In genomic region chr13:81927347-81927746, GRCh38 we compare ENCODE assay signal across 18 cellular contexts.
DNase-seq lines count a peak whose midpoint lies in the region; ATAC-seq and TF ChIP-seq lines count a peak whose summit lies in the region.
"Had no signal": no experiment of that assay in that cellular context is flagged by ENCODE, and none has a peak within 500 bp of the region (broad histone marks: within the 10 kb centered on the region; RNA-seq: fewer than 3 reads in every experiment).

No MANE protein-coding gene starts in this region.

- H3F3A ChIP-seq in GM23338 (replicated peaks; ENCODE audit: low read depth), result no peaks in the 10 kb centered on the region

- POLR2A ChIA-PET in CD8-positive, alpha-beta memory T cell (lab: Charles Lee), result no interaction called here

- peaks cover 16% of the 10 kb centered on the region for H3K4me1 ChIP-seq in GM23338 (ENCODE audit: insufficient read depth)
- H3K4me1 ChIP-seq in CD8-positive, alpha-beta memory T cell (ENCODE audit: insufficient read depth, low read length), result no peaks in the 10 kb centered on the region
- H3K4me1 ChIP-seq: esophagus muscularis mucosa had no signal

- H4K20me1 ChIP-seq in GM23338 (replicated peaks; ENCODE audit: insufficient read depth), result no peaks in the 10 kb centered on the region

- no peaks in the 10 kb centered on the region for H3K36me3 Mint-ChIP-seq in GM23338 (ENCODE audit: low read depth)
- H3K36me3 Mint-ChIP-seq in neural crest cell (ENCODE audit: low read depth), result no peaks in the 10 kb centered on the region
- H3K36me3 Mint-ChIP-seq in CD8-positive, alpha-beta memory T cell, result no peaks in the 10 kb centered on the region
- H3K36me3 Mint-ChIP-seq: activated naive CD8-positive, alpha-beta T cell; T-cell had no signal

- H3K79me2 ChIP-seq in GM23338 (replicated peaks; ENCODE audit: insufficient read depth), result no peaks in the 10 kb centered on the region

- no peak overlapping the region for H3K4me3 ChIP-seq in GM23338
- H3K4me3 ChIP-seq in brain microvascular endothelial cell (ENCODE audit: low read depth, low read length), result no peak overlapping the region
- no peak overlapping the region for H3K4me3 ChIP-seq in CD8-positive, alpha-beta memory T cell (ENCODE audit: low read length)
- H3K4me3 ChIP-seq: esophagus muscularis mucosa, lung, PC-9 had no signal

- no peaks in the 10 kb centered on the region for H3K9me3 ChIP-seq in CD8-positive, alpha-beta memory T cell (ENCODE audit: low read length)
- H3K9me3 ChIP-seq: esophagus muscularis mucosa had no signal

- H3K27me3 ChIP-seq in GM23338 (ENCODE audit: insufficient read depth) (no peaks in the 10 kb centered on the region), brain microvascular endothelial cell (replicated peaks) (no peaks in the 10 kb centered on the region)
- no peaks in the 10 kb centered on the region for H3K27me3 ChIP-seq in CD8-positive, alpha-beta memory T cell (ENCODE audit: insufficient read depth, low read length, poor library complexity, severe bottlenecking)
- H3K27me3 ChIP-seq: esophagus muscularis mucosa had no signal

- no peak overlapping the region for H3K4me2 ChIP-seq in GM23338
- H3K4me2 ChIP-seq: PC-9 had no signal

- in situ Hi-C loops in brain microvascular endothelial cell (cut with HindIII; ENCODE audit: low pct_ligation_motif_present, low sequenced_read_pairs), result no loop called here

- H3K27me3 Mint-ChIP-seq in GM23338 (ENCODE audit: insufficient read depth, low read depth, poor library complexity) (no peaks in the 10 kb centered on the region), neural crest cell (ENCODE audit: low read depth) (no peaks in the 10 kb centered on the region)
- no peaks in the 10 kb centered on the region for H3K27me3 Mint-ChIP-seq in CD8-positive, alpha-beta memory T cell
- H3K27me3 Mint-ChIP-seq: activated CD4-positive, alpha-beta T cell treated with anti-CD3 and anti-CD28 coated beads for 36 hours; activated naive CD8-positive, alpha-beta T cell; stimulated activated naive CD8-positive, alpha-beta T cell treated with anti-CD3 and anti-CD28 coated beads, Interleukin-15, Interleukin-2, amounts not matched to agents 100 ng/mL and 50 ng/mL, for 24 hours; T-cell had no signal

- CTCF ChIA-PET in CD8-positive, alpha-beta memory T cell (lab: Charles Lee), result interaction anchor here (0.6 kb wide), 1 partner anchor 26 kb away, joined by 3 read pairs; no protein-coding TSS in a partner anchor

- H3K9me3 Mint-ChIP-seq in GM23338 (no peaks in the 10 kb centered on the region), neural crest cell (no peaks in the 10 kb centered on the region)
- H3K9me3 Mint-ChIP-seq in CD8-positive, alpha-beta memory T cell, result peaks cover 0 to 21% (median 0%) of the 10 kb centered on the region in 5 donors
- H3K9me3 Mint-ChIP-seq: stimulated activated naive CD8-positive, alpha-beta T cell treated with anti-CD3 and anti-CD28 coated beads, Interleukin-15, Interleukin-2, amounts not matched to agents 100 ng/mL and 50 ng/mL, for 24 hours had no signal

- ATAC-seq in GM23338, result peak; percentile 65
- ATAC-seq in GM19395 (IDR thresholded peaks at IDR 0.05; ENCODE audit: unreplicated experiment), result no peak
- ATAC-seq: activated CD4-positive, alpha-beta T cell treated with anti-CD3 and anti-CD28 coated beads for 36 hours; T-cell had no signal

- H3K9me2 ChIP-seq in GM23338 (ENCODE audit: insufficient read depth), result no peaks in the 10 kb centered on the region

- H3K4me1 Mint-ChIP-seq in GM23338 (peaks cover 9% of the 10 kb centered on the region; the same call in 2 of the 3 replicates), neural crest cell (no peaks in the 10 kb centered on the region)
- H3K4me1 Mint-ChIP-seq in CD8-positive, alpha-beta memory T cell, result no peaks in the 10 kb centered on the region
- H3K4me1 Mint-ChIP-seq: activated CD4-positive, alpha-beta T cell treated with anti-CD3 and anti-CD28 coated beads for 36 hours; T-cell had no signal

- H2AFZ ChIP-seq in GM23338, result peak overlapping the region; percentile 74; the same call in 1 of the 2 replicates
- H2AFZ ChIP-seq: PC-9 had no signal

- peak; percentile 41 for DNase-seq in GM23338 (ENCODE audit: low spot score)
- peak; percentile 26 for DNase-seq in NAMALWA (ENCODE audit: low spot score)
- DNase-seq in brain microvascular endothelial cell, result no peak
- no peak for DNase-seq in neural crest cell (ENCODE audit: low read depth, low spot score)
- no peak for DNase-seq in RPMI8226
- DNase-seq in CD8-positive, alpha-beta memory T cell, result no peak
- DNase-seq: activated CD4-positive, alpha-beta T cell treated with anti-CD3 and anti-CD28 coated beads for 36 hours; activated T-cell treated with anti-CD3 and anti-CD28 coated beads for 4 hours; hippocampal formation; occipital lobe; PC-9; small intestine; T-cell had no signal

- no peak overlapping the region for H3K27ac ChIP-seq in GM23338 (ENCODE audit: low read depth)
- H3K27ac ChIP-seq in brain microvascular endothelial cell, result no peak overlapping the region
- H3K27ac ChIP-seq in CD8-positive, alpha-beta memory T cell (ENCODE audit: low read depth, low read length), result no peak overlapping the region
- H3K27ac ChIP-seq: esophagus muscularis mucosa, PC-9 had no signal

- H3K36me3 ChIP-seq in GM23338 (ENCODE audit: insufficient read depth) (no peaks in the 10 kb centered on the region), brain microvascular endothelial cell (replicated peaks) (no peaks in the 10 kb centered on the region)
- H3K36me3 ChIP-seq in CD8-positive, alpha-beta memory T cell (ENCODE audit: insufficient read depth, low read length), result no peaks in the 10 kb centered on the region
- H3K36me3 ChIP-seq: esophagus muscularis mucosa had no signal

- H3K4me3 Mint-ChIP-seq in GM23338, result no peak overlapping the region
- H3K4me3 Mint-ChIP-seq in neural crest cell, result no peak overlapping the region
- no peak overlapping the region for H3K4me3 Mint-ChIP-seq in CD8-positive, alpha-beta memory T cell
- H3K4me3 Mint-ChIP-seq: activated CD4-positive, alpha-beta T cell treated with anti-CD3 and anti-CD28 coated beads for 36 hours; activated naive CD8-positive, alpha-beta T cell; stimulated activated naive CD8-positive, alpha-beta T cell treated with anti-CD3 and anti-CD28 coated beads, Interleukin-15, Interleukin-2, amounts not matched to agents 100 ng/mL and 50 ng/mL, for 24 hours; T-cell had no signal

- TF ChIP-seq CTCF in GM23338 (conservative IDR thresholded peaks at IDR 0.05; ENCODE audit: low read depth in 2 of 2) (peak; percentile 26 to 47; a peak in 3 of 4 replicates), brain microvascular endothelial cell (IDR thresholded peaks at IDR 0.05; ENCODE audit: low read depth, low read length, missing control alignments) (peak; percentile 44), neural crest cell (conservative IDR thresholded peaks at IDR 0.05) (peak; percentile 28)

- no peak overlapping the region for H3K27ac Mint-ChIP-seq in GM23338
- H3K27ac Mint-ChIP-seq in neural crest cell (ENCODE audit: unreplicated experiment), result no peak overlapping the region
- no peak overlapping the region for H3K27ac Mint-ChIP-seq in CD8-positive, alpha-beta memory T cell
- H3K27ac Mint-ChIP-seq: activated CD4-positive, alpha-beta T cell treated with anti-CD3 and anti-CD28 coated beads for 36 hours; activated naive CD8-positive, alpha-beta T cell; stimulated activated naive CD8-positive, alpha-beta T cell treated with anti-CD3 and anti-CD28 coated beads, Interleukin-15, Interleukin-2, amounts not matched to agents 100 ng/mL and 50 ng/mL, for 24 hours; T-cell had no signal

Comparison
In these comparisons a context has a peak if more than half of its experiments do, and no peak if none do; other contexts are left out.
1. DNase-seq: peak in GM23338 (single experiment) and NAMALWA (single experiment); none in brain microvascular endothelial cell (single experiment), neural crest cell (single experiment), RPMI8226 (single experiment) and CD8-positive, alpha-beta memory T cell (0 of 5).
2. Peak in every context shown above with its lines, with median percentiles within 50 percentile points of each other: CTCF ChIP-seq.